31 cellular contexts compared by ENCODE assay signal in genomic region chr5:57476743-57477142, GRCh38. TPM values are rescaled to one million over a fixed set of nuclear protein-coding genes. Genes with fewer than 3 reads are reported as not detected.
"Had no signal": no experiment of that assay in that cellular context is flagged by ENCODE, and none has a peak within 500 bp of the region (broad histone marks: within the 10 kb centered on the region; RNA-seq: fewer than 3 reads in every experiment).

No MANE protein-coding gene starts in this region.

- H3K27me3 Mint-ChIP-seq: activated naive CD4-positive, alpha-beta T cell treated with anti-CD3 and anti-CD28 coated beads, Interleukin-2, amount 10 ng/mL, durations not matched to agents 7 days and 5 days had no signal

- H3K27ac Mint-ChIP-seq: activated CD4-positive, alpha-beta memory T cell treated with anti-CD3 and anti-CD28 coated beads for 36 hours; activated CD4-positive, alpha-beta T cell treated with anti-CD3 and anti-CD28 coated beads, Interleukin-2, amount 10 ng/mL, durations not matched to agents 24 days and 14 days; activated naive CD4-positive, alpha-beta T cell treated with anti-CD3 and anti-CD28 coated beads, Interleukin-2, amount 10 ng/mL, durations not matched to agents 7 days and 5 days; activated naive CD8-positive, alpha-beta T cell treated with anti-CD3 and anti-CD28 coated beads, Interleukin-2, amount 10 ng/mL, durations not matched to agents 7 days and 5 days; activated T-cell treated with anti-CD3 and anti-CD28 coated beads, Interleukin-2, amount 50 U/mL, for 24 hours; natural killer cell treated with Interleukin-12 subunit alpha and Interleukin-12 subunit beta and Interleukin-15 and Interleukin-18, amount 100 ng/mL, for 72 hours had no signal

- H3K36me3 Mint-ChIP-seq: activated CD4-positive, alpha-beta memory T cell treated with anti-CD3 and anti-CD28 coated beads for 36 hours; activated naive CD4-positive, alpha-beta T cell treated with anti-CD3 and anti-CD28 coated beads, Interleukin-2, amount 10 ng/mL, durations not matched to agents 7 days and 5 days; activated naive CD8-positive, alpha-beta T cell treated with anti-CD3 and anti-CD28 coated beads, Interleukin-2, amount 10 ng/mL, durations not matched to agents 7 days and 5 days; natural killer cell treated with Interleukin-12 subunit alpha and Interleukin-12 subunit beta and Interleukin-15 and Interleukin-18, amount 100 ng/mL, for 72 hours had no signal

- H3K4me3 Mint-ChIP-seq: activated CD4-positive, alpha-beta memory T cell treated with anti-CD3 and anti-CD28 coated beads for 36 hours; activated CD4-positive, alpha-beta T cell treated with anti-CD3 and anti-CD28 coated beads, Interleukin-2, amount 10 ng/mL, durations not matched to agents 24 days and 14 days; activated naive CD4-positive, alpha-beta T cell treated with anti-CD3 and anti-CD28 coated beads, Interleukin-2, amount 10 ng/mL, durations not matched to agents 7 days and 5 days; activated naive CD8-positive, alpha-beta T cell treated with anti-CD3 and anti-CD28 coated beads, Interleukin-2, amount 10 ng/mL, durations not matched to agents 7 days and 5 days; activated T-cell treated with anti-CD3 and anti-CD28 coated beads, Interleukin-2, amount 50 U/mL, for 24 hours; central memory CD8-positive, alpha-beta T cell; natural killer cell treated with Interleukin-12 subunit alpha and Interleukin-12 subunit beta and Interleukin-15 and Interleukin-18, amount 100 ng/mL, for 72 hours had no signal

- H3K36me3 ChIP-seq: esophagus squamous epithelium, heart left ventricle, left lung, spleen, suprapubic skin, tibial artery, upper lobe of right lung had no signal

- H3K9me3 Mint-ChIP-seq: activated CD4-positive, alpha-beta memory T cell treated with anti-CD3 and anti-CD28 coated beads for 36 hours; activated CD4-positive, alpha-beta T cell treated with anti-CD3 and anti-CD28 coated beads, Interleukin-2, amount 10 ng/mL, durations not matched to agents 24 days and 14 days; activated naive CD4-positive, alpha-beta T cell treated with anti-CD3 and anti-CD28 coated beads, Interleukin-2, amount 10 ng/mL, durations not matched to agents 7 days and 5 days; activated naive CD8-positive, alpha-beta T cell treated with anti-CD3 and anti-CD28 coated beads, Interleukin-2, amount 10 ng/mL, durations not matched to agents 7 days and 5 days; activated T-cell treated with anti-CD3 and anti-CD28 coated beads, Interleukin-2, amount 50 U/mL, for 24 hours; central memory CD8-positive, alpha-beta T cell; natural killer cell treated with Interleukin-12 subunit alpha and Interleukin-12 subunit beta and Interleukin-15 and Interleukin-18, amount 100 ng/mL, for 72 hours had no signal

- DNase-seq: activated CD4-positive, alpha-beta memory T cell treated with anti-CD3 and anti-CD28 coated beads for 36 hours; activated CD4-positive, alpha-beta T cell treated with anti-CD3 and anti-CD28 coated beads, Interleukin-2, amount 10 ng/mL, durations not matched to agents 24 days and 14 days; activated CD4-positive, CD25-positive, alpha-beta regulatory T cell treated with anti-CD3 and anti-CD28 coated beads, Interleukin-2, amount 50 U/mL, for 72 hours; activated CD8-positive, alpha-beta memory T cell treated with anti-CD3 and anti-CD28 coated beads, Interleukin-2, amount 50 U/mL, for 48 hours; activated gamma-delta T cell; activated naive CD4-positive, alpha-beta T cell treated with anti-CD3 and anti-CD28 coated beads, Interleukin-2, amount 10 ng/mL, durations not matched to agents 7 days and 5 days; activated naive CD8-positive, alpha-beta T cell treated with anti-CD3 and anti-CD28 coated beads, Interleukin-2, amount 10 ng/mL, durations not matched to agents 7 days and 5 days; activated T-cell treated with anti-CD3 and anti-CD28 coated beads, Interleukin-2, amount 50 U/mL, for 24 hours; amygdala; dermis blood vessel endothelial cell; effector CD4-positive, alpha-beta T cell; esophagus squamous epithelium; heart left ventricle; left lung; mesendoderm; mucosa of descending colon; posterior cingulate gyrus; right cardiac atrium; spleen; stimulated activated naive CD4-positive, alpha-beta T cell; T-helper 2 cell; tibial artery; upper lobe of right lung had no signal

- H3K4me1 ChIP-seq: esophagus squamous epithelium, heart left ventricle, left lung, spleen, suprapubic skin, tibial artery, upper lobe of right lung had no signal

- H3K4me1 Mint-ChIP-seq: activated CD4-positive, alpha-beta T cell treated with anti-CD3 and anti-CD28 coated beads, Interleukin-2, amount 10 ng/mL, durations not matched to agents 24 days and 14 days; activated naive CD4-positive, alpha-beta T cell treated with anti-CD3 and anti-CD28 coated beads, Interleukin-2, amount 10 ng/mL, durations not matched to agents 7 days and 5 days; activated naive CD8-positive, alpha-beta T cell treated with anti-CD3 and anti-CD28 coated beads, Interleukin-2, amount 10 ng/mL, durations not matched to agents 7 days and 5 days; central memory CD8-positive, alpha-beta T cell had no signal

- H3K27ac ChIP-seq: epithelial cell of prostate, esophagus squamous epithelium, heart left ventricle, left lung, spleen, suprapubic skin, tibial artery, upper lobe of right lung had no signal

- H3K4me3 ChIP-seq: esophagus squamous epithelium, heart left ventricle, left lung, lung, mucosa of descending colon, spleen, suprapubic skin, tibial artery, upper lobe of right lung had no signal

- H3K27me3 ChIP-seq: esophagus squamous epithelium, heart left ventricle, left lung, spleen, suprapubic skin, tibial artery, upper lobe of right lung had no signal

- H3K9me3 ChIP-seq: esophagus squamous epithelium, mucosa of descending colon, spleen, suprapubic skin, tibial artery, upper lobe of right lung had no signal

RNA-seq across cellular contexts. Expression of gene ACTBL2, which starts 5.9 kb away (rescaled TPM):
- total RNA-seq: activated CD4-positive, alpha-beta memory T cell treated with anti-CD3 and anti-CD28 coated beads for 36 hours; activated CD4-positive, alpha-beta T cell treated with anti-CD3 and anti-CD28 coated beads, Interleukin-2, amount 10 ng/mL, durations not matched to agents 24 days and 14 days; activated CD8-positive, alpha-beta memory T cell treated with anti-CD3 and anti-CD28 coated beads for 36 hours; activated naive CD8-positive, alpha-beta T cell treated with anti-CD3 and anti-CD28 coated beads, Interleukin-2, amount 10 ng/mL, durations not matched to agents 7 days and 5 days; esophagus squamous epithelium; mucosa of descending colon; myocyte; natural killer cell treated with Interleukin-12 subunit alpha and Interleukin-12 subunit beta and Interleukin-15 and Interleukin-18, amount 100 ng/mL, for 72 hours; osteoblast; right cardiac atrium; spleen; upper lobe of right lung had no signal
